Comparison of ENCODE assay signal across 10 cellular contexts in the genomic region with DNA sequence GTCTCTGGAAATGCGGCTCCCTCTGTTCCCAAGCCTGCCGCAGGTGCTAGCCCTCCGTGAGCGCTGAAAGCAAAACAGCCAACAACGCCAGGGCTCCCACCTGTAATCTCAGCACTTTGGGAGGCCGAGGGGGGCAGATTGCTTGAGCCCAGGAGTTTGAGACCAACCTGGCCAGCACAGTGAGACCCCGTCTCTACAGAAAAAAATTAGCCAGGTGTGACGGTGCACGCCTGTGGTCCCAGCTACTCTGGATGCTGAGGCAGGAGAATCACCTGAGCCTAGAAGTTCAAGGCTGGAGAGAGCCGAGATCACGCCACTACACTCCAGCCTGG.
DNase-seq lines count a peak whose midpoint lies in the region; FAIRE-seq and TF ChIP-seq lines count a peak whose summit lies in the region.
"Had no signal": no experiment of that assay in that cellular context is flagged by ENCODE, and none has a peak within 500 bp of the region (broad histone marks: within the 10 kb centered on the region; RNA-seq: fewer than 3 reads in every experiment).

No MANE protein-coding gene starts in this region.

- H3K9ac ChIP-seq in SU-DHL-6 (ENCODE audit: low read length) = peak overlapping the region; percentile 61

- no peaks in the 10 kb centered on the region for H3K9me3 ChIP-seq in SU-DHL-6 (ENCODE audit: insufficient read depth, low read length)
- no peaks in the 10 kb centered on the region for H3K9me3 ChIP-seq in iPS-18c (ENCODE audit: control insufficient read depth, insufficient read depth, low read length)

- TF ChIP-seq CTCF in GM12864 (IDR thresholded peaks at IDR 0.05; ENCODE audit: low read depth, low read length, missing control alignments) = no peak
- TF ChIP-seq CTCF in SU-DHL-6 (IDR thresholded peaks at IDR 0.05; ENCODE audit: insufficient read depth, low read length, poor library complexity, severe bottlenecking) = no peak

- H3F3A ChIP-seq in SU-DHL-6 (ENCODE audit: insufficient read depth) = peaks cover 53% of the 10 kb centered on the region

- H3K36me3 ChIP-seq in SU-DHL-6 (ENCODE audit: low read length) = no peaks in the 10 kb centered on the region

- H4K20me1 ChIP-seq in SU-DHL-6 (ENCODE audit: low read depth, low read length) = no peaks in the 10 kb centered on the region

- FAIRE-seq in RCC 7860 (lab: Jason Lieb, UNC) = no peak

- 0 out of 2 replicates have a peak, but pooled peaks cover 5% of the 10 kb centered on the region for H3K79me2 ChIP-seq in SU-DHL-6 (ENCODE audit: insufficient read depth, low read length)

- H3K9me2 ChIP-seq in SU-DHL-6 (replicated peaks; ENCODE audit: insufficient read depth, low read length) = no peaks in the 10 kb centered on the region

- DNase-seq in GM12864 (ENCODE audit: low read depth) (no peak), COLO829 (ENCODE audit: low spot score) (no peak), T-helper 2 cell (no peak), RCC 7860 (ENCODE audit: low spot score) (no peak)
- no peak for DNase-seq in activated naive CD4-positive, alpha-beta T cell treated with anti-CD3 and anti-CD28 coated beads, Interleukin-2, amount 50 U/mL, for 16 hours
- DNase-seq: NCI-H524 treated with DMSO at 0.1 percent for 48 hours had no signal

- H3K27ac ChIP-seq in SU-DHL-6 (ENCODE audit: low read depth, low read length) (peak overlapping the region; percentile 85), skin epidermis (peak overlapping the region; percentile 27 to 97 (median 91))
- H3K27ac ChIP-seq: epithelial cell of prostate had no signal

- H3K4me3 ChIP-seq in GM12864 (ENCODE audit: low read depth, low read length) = peak overlapping the region; percentile 52
- H3K4me3 ChIP-seq in SU-DHL-6 (ENCODE audit: insufficient read depth, low read length, poor library complexity, severe bottlenecking) = peak overlapping the region; percentile 8
- H3K4me3 ChIP-seq in iPS-18c (ENCODE audit: insufficient read depth, low read depth, low read length) = peak overlapping the region; percentile 49; the same call in 1 of the 2 replicates
- peak overlapping the region in 6 of 7 experiments; percentile 15 to 41 (median 20) for H3K4me3 ChIP-seq in skin epidermis

- H2AFZ ChIP-seq in SU-DHL-6 (ENCODE audit: low read depth, low read length, severe bottlenecking) = peak overlapping the region; percentile 11

- no peaks in the 10 kb centered on the region for H3K27me3 ChIP-seq in SU-DHL-6 (ENCODE audit: low read length)

- H3K4me2 ChIP-seq in SU-DHL-6 (ENCODE audit: low read depth, low read length, poor library complexity, severe bottlenecking) = peak overlapping the region; percentile 49
